17 cellular contexts compared by ENCODE assay signal in genomic region chr18:14971461-14972185, GRCh38.
A peak's percentile ranks its signal among the peaks of the same experiment; 100 is the strongest.
DNase-seq lines count a peak whose midpoint lies in the region; ATAC-seq and TF ChIP-seq lines count a peak whose summit lies in the region.
"Had no signal": no experiment of that assay in that cellular context is flagged by ENCODE, and none has a peak within 500 bp of the region (broad histone marks: within the 10 kb centered on the region; RNA-seq: fewer than 3 reads in every experiment).

No MANE protein-coding gene starts in this region.

- no peak overlapping the region for H2BK120ac ChIP-seq in H9 (ENCODE audit: low read depth, low read length, poor library complexity, severe bottlenecking)

- H2BK12ac ChIP-seq in H9 (ENCODE audit: insufficient read length, low read depth, low read length) = no peak overlapping the region

- WGBS in SK-N-SH (ENCODE audit: low lambda C conversion rate) = 13% methylated on average over 5 of the region's 5 CpGs
- no CpG with 5 or more reads among the region's 5 CpGs for WGBS in H9 (ENCODE audit: extremely low coverage, insufficient read length, low lambda C conversion rate)

- no peak overlapping the region for H3K14ac ChIP-seq in H9 (ENCODE audit: insufficient read depth, low read length)

- H3K9me3 ChIP-seq in SK-N-SH (no peaks in the 10 kb centered on the region), H9 (ENCODE audit: control insufficient read depth, low read depth, low read length) (peaks cover 95% of the 10 kb centered on the region)
- H3K9me3 ChIP-seq: colonic mucosa, neutrophil, sigmoid colon, vagina had no signal

- no peak overlapping the region for H3K4ac ChIP-seq in H9 (ENCODE audit: low read depth, low read length)

- H3K79me1 ChIP-seq in H9 (ENCODE audit: insufficient read depth, low read depth, low read length, poor library complexity, severe bottlenecking) = no peaks in the 10 kb centered on the region

- TF ChIP-seq RAD21 in SK-N-SH (IDR thresholded peaks at IDR 0.05; ENCODE audit: low read length) = no peak

- no peaks in the 10 kb centered on the region for H3K36me3 ChIP-seq in ACC112 (ENCODE audit: insufficient read depth, low read length)
- no peaks in the 10 kb centered on the region for H3K36me3 ChIP-seq in SK-N-SH (replicated peaks in 1 of 2; ENCODE audit: control insufficient read depth in 1 of 2, insufficient read depth in 2 of 2, low read length in 1 of 2)
- H3K36me3 ChIP-seq in brain microvascular endothelial cell (replicated peaks) = no peaks in the 10 kb centered on the region
- H3K36me3 ChIP-seq: colonic mucosa, neutrophil, sigmoid colon, vagina had no signal

- no peaks in the 10 kb centered on the region for H3K9me2 ChIP-seq in SK-N-SH

- no peak overlapping the region for H2BK20ac ChIP-seq in H9 (ENCODE audit: low read depth, low read length, poor library complexity, severe bottlenecking)

- H3K79me2 ChIP-seq in ACC112 (ENCODE audit: control insufficient read depth, insufficient read depth, low read length, unreplicated experiment) = no peaks in the 10 kb centered on the region
- no peaks in the 10 kb centered on the region for H3K79me2 ChIP-seq in SK-N-SH (ENCODE audit: insufficient read depth)
- no peaks in the 10 kb centered on the region for H3K79me2 ChIP-seq in H9 (ENCODE audit: insufficient read depth, low read length)

- POLR2A ChIA-PET in SK-N-SH (lab: Yijun Ruan, JAX) = no interaction called here

- H3K4me3 Mint-ChIP-seq in HFFc6 = no peak overlapping the region
- no peak overlapping the region for H3K4me3 Mint-ChIP-seq in H9
- H3K4me3 Mint-ChIP-seq: activated T-cell treated with anti-CD3 and anti-CD28 coated beads, Interleukin-2, amount 50 U/mL, for 24 hours; T-helper 17 cell had no signal

- no peak overlapping the region for H4K5ac ChIP-seq in H9 (ENCODE audit: insufficient read length, low read depth, low read length)

- peak overlapping the region; percentile 54; the same call in 1 of the 2 replicates for H3K4me3 ChIP-seq in ACC112 (ENCODE audit: low read depth, low read length)
- peak overlapping the region in 1 of 2 experiments; percentile 32; a peak in 1 of 4 replicates for H3K4me3 ChIP-seq in SK-N-SH (ENCODE audit: low read depth in 2 of 2, low read length in 1 of 2)
- no peak overlapping the region for H3K4me3 ChIP-seq in brain microvascular endothelial cell (ENCODE audit: low read depth, low read length)
- H3K4me3 ChIP-seq: colonic mucosa, sigmoid colon, vagina had no signal

- no peak overlapping the region for H2BK5ac ChIP-seq in H9 (ENCODE audit: insufficient read length, low read length)

- no peak for ATAC-seq in HG03108 (IDR thresholded peaks at IDR 0.05; ENCODE audit: unreplicated experiment)
- ATAC-seq: T-helper 17 cell had no signal

- H4K20me1 ChIP-seq in SK-N-SH (ENCODE audit: insufficient read depth) (no peaks in the 10 kb centered on the region), H9 (ENCODE audit: control insufficient read depth, insufficient read depth, insufficient read length) (no peaks in the 10 kb centered on the region)

- H3F3A ChIP-seq in SK-N-SH (replicated peaks; ENCODE audit: insufficient read depth) = peaks cover 23% of the 10 kb centered on the region

- no peak overlapping the region for H2AK5ac ChIP-seq in H9 (ENCODE audit: insufficient read length, low read length)

- peak overlapping the region; percentile 82 for H3K27ac ChIP-seq in ACC112 (ENCODE audit: low read depth, low read length)
- H3K27ac ChIP-seq in SK-N-SH (ENCODE audit: low read depth in 2 of 2, low read length in 1 of 2) = peak overlapping the region; percentile 16 to 78; a peak in 3 of 4 replicates
- no peak overlapping the region for H3K27ac ChIP-seq in brain microvascular endothelial cell
- no peak overlapping the region for H3K27ac ChIP-seq in H9 (ENCODE audit: insufficient read length, low read depth, low read length)
- H3K27ac ChIP-seq: colonic mucosa, neutrophil, sigmoid colon, vagina had no signal

- H3K4me1 ChIP-seq in ACC112 (ENCODE audit: control insufficient read depth, insufficient read depth, low read length, unreplicated experiment) (peaks cover 55% of the 10 kb centered on the region), SK-N-SH (ENCODE audit: control insufficient read depth in 1 of 2, insufficient read depth in 2 of 2, low read depth in 1 of 2, low read length in 1 of 2) (peaks cover 0 to 38% of the 10 kb centered on the region in 2 experiments; a peak in 2 of 4 replicates), H9 (ENCODE audit: insufficient read depth, low read length) (no peaks in the 10 kb centered on the region)
- H3K4me1 ChIP-seq: colonic mucosa, vagina had no signal

- no peak overlapping the region for H4K91ac ChIP-seq in H9 (ENCODE audit: insufficient read length, low read depth, low read length)

- no peak overlapping the region for H3K23ac ChIP-seq in H9 (ENCODE audit: insufficient read length, low read depth, low read length)

- H3K9ac ChIP-seq in SK-N-SH (peak overlapping the region; percentile 17; the same call in 1 of the 2 replicates), H9 (ENCODE audit: extremely low read depth, insufficient read length, low read length) (no peak overlapping the region)

- peak in 1 of 2 experiments; percentile 77; a peak in 2 of 4 replicates for TF ChIP-seq EP300 in SK-N-SH (IDR thresholded peaks at IDR 0.05; ENCODE audit: borderline replicate concordance in 1 of 2, low read depth in 1 of 2, low read length in 1 of 2)

- CTCF ChIA-PET in SK-N-SH (lab: Yijun Ruan, JAX) = no interaction called here

- no peaks in the 10 kb centered on the region for H3K23me2 ChIP-seq in H9 (ENCODE audit: insufficient read length, low read depth, low read length, poor library complexity, severe bottlenecking)

- H3K9me3 Mint-ChIP-seq in HFFc6 (peaks cover 45% of the 10 kb centered on the region), H9 (peaks cover 58 to 65% of the 10 kb centered on the region in 2 experiments)
- H3K9me3 Mint-ChIP-seq: activated T-cell treated with anti-CD3 and anti-CD28 coated beads, Interleukin-2, amount 50 U/mL, for 24 hours had no signal

- H3K27ac Mint-ChIP-seq in HFFc6 (no peak overlapping the region), H9 (no peak overlapping the region)
- H3K27ac Mint-ChIP-seq: activated T-cell treated with anti-CD3 and anti-CD28 coated beads, Interleukin-2, amount 50 U/mL, for 24 hours; T-helper 17 cell had no signal

- no peak overlapping the region for H3K18ac ChIP-seq in H9 (ENCODE audit: insufficient read length, low read depth, low read length)

- H3K36me3 Mint-ChIP-seq in HFFc6 (ENCODE audit: low read depth) (no peaks in the 10 kb centered on the region), H9 (ENCODE audit: insufficient read depth in 1 of 3, low read depth in 3 of 3) (peaks cover 4 to 22% (median 16%) of the 10 kb centered on the region in 3 experiments; a peak in 6 of 7 replicates)

- H2AFZ ChIP-seq in ACC112 (ENCODE audit: low read length, unreplicated experiment) = no peak overlapping the region
- H2AFZ ChIP-seq in SK-N-SH (ENCODE audit: low read depth) = no peak overlapping the region
- no peak overlapping the region for H2AFZ ChIP-seq in H9 (ENCODE audit: low read length)

- H3K56ac ChIP-seq in H9 (ENCODE audit: insufficient read length, low read depth, low read length) = no peak overlapping the region

- in situ Hi-C loops in brain microvascular endothelial cell (cut with HindIII; ENCODE audit: low pct_ligation_motif_present, low sequenced_read_pairs) = no loop called here

- no peak overlapping the region for H4K8ac ChIP-seq in H9 (replicated peaks; ENCODE audit: insufficient read length, low read depth, low read length)

- H3K4me1 Mint-ChIP-seq in HFFc6 (ENCODE audit: low read depth) (no peaks in the 10 kb centered on the region), H9 (no peaks in the 10 kb centered on the region)

- H3T11ph ChIP-seq in H9 (ENCODE audit: low read length) = no peak overlapping the region

- DNase-seq in HFFc6 (peak; percentile 2), SK-N-SH (no peak), foreskin melanocyte (peak; percentile 44), islet precursor cell (no peak), brain microvascular endothelial cell (no peak), H9 (no peak)
- DNase-seq: activated T-cell treated with anti-CD3 and anti-CD28 coated beads, Interleukin-2, amount 50 U/mL, for 24 hours; colonic mucosa; NCI-H1417; NCI-H510A; sigmoid colon; stimulated activated naive CD4-positive, alpha-beta T cell; T-helper 17 cell had no signal

- no peak overlapping the region for H2BK15ac ChIP-seq in H9 (ENCODE audit: low read depth, low read length)

- no peaks in the 10 kb centered on the region for H3K27me3 Mint-ChIP-seq in HFFc6 (ENCODE audit: insufficient read depth)
- H3K27me3 Mint-ChIP-seq in H9 (ENCODE audit: low read depth) = peaks cover 2% of the 10 kb centered on the region
- H3K27me3 Mint-ChIP-seq: activated T-cell treated with anti-CD3 and anti-CD28 coated beads, Interleukin-2, amount 50 U/mL, for 24 hours had no signal

- H3K4me2 ChIP-seq in SK-N-SH = peak overlapping the region; percentile 66
- no peak overlapping the region for H3K4me2 ChIP-seq in H9 (ENCODE audit: insufficient read depth, insufficient read length, low read length)

- H3K27me3 ChIP-seq in ACC112 (ENCODE audit: insufficient read depth, low read length) (no peaks in the 10 kb centered on the region), SK-N-SH (ENCODE audit: insufficient read depth) (no peaks in the 10 kb centered on the region), brain microvascular endothelial cell (replicated peaks) (no peaks in the 10 kb centered on the region), H9 (ENCODE audit: insufficient read depth, low read length) (no peaks in the 10 kb centered on the region)
- H3K27me3 ChIP-seq: colonic mucosa, neutrophil, sigmoid colon, vagina had no signal

- TF ChIP-seq CTCF in HFFc6 (IDR thresholded peaks at IDR 0.05) = no peak
- no peak for TF ChIP-seq CTCF in SK-N-SH (IDR thresholded peaks at IDR 0.05)
- no peak for TF ChIP-seq CTCF in brain microvascular endothelial cell (IDR thresholded peaks at IDR 0.05; ENCODE audit: low read depth, low read length, missing control alignments)
- TF ChIP-seq CTCF in H9 (conservative IDR thresholded peaks at IDR 0.05) = no peak

TF ChIP-seq in SK-N-SH, 30 proteins besides CTCF, POLR2A, EP300 and RAD21 (continues in another document):
- TF ChIP-seq FOSL2 (IDR thresholded peaks at IDR 0.05; ENCODE audit: borderline replicate concordance, low read depth) (peak; percentile 39; the same call in 1 of the 2 replicates), MXI1 (IDR thresholded peaks at IDR 0.05; ENCODE audit: low read depth, low read length) (no peak), RCOR1 (IDR thresholded peaks at IDR 0.05; ENCODE audit: low read length) (no peak), SMC3 (IDR thresholded peaks at IDR 0.05; ENCODE audit: low read depth, low read length) (no peak), RXRA (IDR thresholded peaks at IDR 0.05; ENCODE audit: borderline replicate concordance, low read depth) (peak; percentile 69; the same call in 1 of the 2 replicates)

Comparison
In these comparisons a context has a peak if more than half of its experiments do, and no peak if none do; other contexts are left out.
1. H3K27ac ChIP-seq: peak in ACC112 (single experiment) and SK-N-SH (2 of 2); none in brain microvascular endothelial cell (single experiment) and H9 (single experiment).
2. DNase-seq: peak in HFFc6 (single experiment) and foreskin melanocyte (single experiment); none in SK-N-SH (single experiment), islet precursor cell (single experiment), brain microvascular endothelial cell (single experiment) and H9 (single experiment).